9 cellular contexts compared by ENCODE assay signal in the genomic region with DNA sequence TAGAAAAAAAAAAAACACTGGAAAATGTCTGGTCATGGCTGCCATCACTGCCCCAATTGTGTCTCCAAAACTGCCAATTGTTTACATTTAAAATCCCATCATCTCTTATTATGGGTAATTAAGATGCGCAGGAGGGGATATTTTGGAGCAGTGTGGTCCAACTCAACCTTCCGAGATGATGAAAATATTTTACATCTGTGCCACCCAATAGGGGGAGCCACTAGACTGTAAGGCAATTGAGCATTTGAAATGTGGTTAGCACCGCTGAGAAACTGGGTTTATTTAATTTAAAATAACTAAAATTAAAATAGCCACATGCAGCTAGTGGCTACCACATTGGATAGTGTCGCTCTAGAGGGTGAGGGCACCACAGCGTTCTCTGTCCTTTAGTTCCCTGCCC. TPM values are rescaled to one million over a fixed set of nuclear protein-coding genes. Genes with fewer than 3 reads are reported as not detected.
DNase-seq lines count a peak whose midpoint lies in the region; ATAC-seq and TF ChIP-seq lines count a peak whose summit lies in the region.
"Had no signal": no experiment of that assay in that cellular context is flagged by ENCODE, and none has a peak within 500 bp of the region (broad histone marks: within the 10 kb centered on the region; RNA-seq: fewer than 3 reads in every experiment).

No MANE protein-coding gene starts in this region.

- no peak overlapping the region for H3K4me3 ChIP-seq in left ventricle myocardium inferior
- peak overlapping the region; percentile 91 for H3K4me3 ChIP-seq in NB4 (ENCODE audit: low read depth, low read length)
- no peak overlapping the region for H3K4me3 ChIP-seq in testis

- WGBS in testis, 2 donors, result 67 to 76% methylated on average over 5 of the region's 5 CpGs

- TF ChIP-seq POLR2A in NB4 (IDR thresholded peaks at IDR 0.05; ENCODE audit: extremely low read depth, insufficient read length) (no peak), testis (IDR thresholded peaks at IDR 0.05) (no peak)

- H3K27ac ChIP-seq in left ventricle myocardium inferior (replicated peaks), result no peak overlapping the region
- H3K27ac ChIP-seq in testis, result no peak overlapping the region

- H3K4me3 Mint-ChIP-seq in endothelial cell (ENCODE audit: unreplicated experiment), result no peak overlapping the region
- H3K4me3 Mint-ChIP-seq in activated CD4-positive, alpha-beta memory T cell treated with anti-CD3 and anti-CD28 coated beads, Interleukin-2, amount 10 ng/mL, durations not matched to agents 7 days and 5 days, result no peak overlapping the region

- POLR2A ChIA-PET in activated CD4-positive, alpha-beta memory T cell treated with anti-CD3 and anti-CD28 coated beads, Interleukin-2, amount 10 ng/mL, durations not matched to agents 7 days and 5 days (lab: Charles Lee), result no interaction called here

- H3K27me3 ChIP-seq in left ventricle myocardium inferior (ENCODE audit: low read depth) (peaks cover 74% of the 10 kb centered on the region), testis (no peaks in the 10 kb centered on the region)

- TF ChIP-seq CTCF in left ventricle myocardium inferior (IDR thresholded peaks at IDR 0.05; ENCODE audit: borderline replicate concordance) (peak; percentile 40), NB4 (IDR thresholded peaks at IDR 0.05; ENCODE audit: low read depth, low read length) (peak; percentile 29), endothelial cell (IDR thresholded peaks at IDR 0.05; ENCODE audit: unreplicated experiment) (peak; percentile 33), testis (IDR thresholded peaks at IDR 0.05) (peak in 2 of 3 experiments; percentile 12 to 19)

- H3K9me3 ChIP-seq in left ventricle myocardium inferior (replicated peaks) (no peaks in the 10 kb centered on the region), testis (no peaks in the 10 kb centered on the region)

- CTCF ChIA-PET in activated CD4-positive, alpha-beta memory T cell treated with anti-CD3 and anti-CD28 coated beads, Interleukin-2, amount 10 ng/mL, durations not matched to agents 7 days and 5 days (lab: Charles Lee), result interaction anchor here (0.9 to 1.0 kb wide), 2 partner anchors 40 to 159 kb away, joined by 4 to 5 read pairs; no protein-coding TSS in a partner anchor

- H3K4me1 Mint-ChIP-seq in endothelial cell (ENCODE audit: unreplicated experiment), result no peaks in the 10 kb centered on the region
- peaks cover 16% of the 10 kb centered on the region for H3K4me1 Mint-ChIP-seq in activated CD4-positive, alpha-beta memory T cell treated with anti-CD3 and anti-CD28 coated beads, Interleukin-2, amount 10 ng/mL, durations not matched to agents 7 days and 5 days

- ATAC-seq in Right ventricle myocardium inferior, result no peak

- no peak overlapping the region for H3K27ac Mint-ChIP-seq in endothelial cell (ENCODE audit: unreplicated experiment)
- no peak overlapping the region for H3K27ac Mint-ChIP-seq in activated CD4-positive, alpha-beta memory T cell treated with anti-CD3 and anti-CD28 coated beads, Interleukin-2, amount 10 ng/mL, durations not matched to agents 7 days and 5 days

- peaks cover 17% of the 10 kb centered on the region for H3K27me3 Mint-ChIP-seq in endothelial cell (ENCODE audit: unreplicated experiment)
- H3K27me3 Mint-ChIP-seq in activated CD4-positive, alpha-beta memory T cell treated with anti-CD3 and anti-CD28 coated beads, Interleukin-2, amount 10 ng/mL, durations not matched to agents 7 days and 5 days, result peaks cover 18% of the 10 kb centered on the region

- H3K9me3 Mint-ChIP-seq in endothelial cell (ENCODE audit: unreplicated experiment), result no peaks in the 10 kb centered on the region
- H3K9me3 Mint-ChIP-seq in activated CD4-positive, alpha-beta memory T cell treated with anti-CD3 and anti-CD28 coated beads, Interleukin-2, amount 10 ng/mL, durations not matched to agents 7 days and 5 days, result no peaks in the 10 kb centered on the region

- H3K36me3 ChIP-seq in left ventricle myocardium inferior (no peaks in the 10 kb centered on the region), testis (ENCODE audit: low read depth, missing control alignments) (no peaks in the 10 kb centered on the region)

- DNase-seq in left ventricle myocardium inferior (no peak), Right ventricle myocardium inferior (ENCODE audit: missing footprints) (no peak), NB4 (ENCODE audit: low read depth) (no peak), endothelial cell (ENCODE audit: low spot score) (no peak), testis (no peak), kidney tubule cell (ENCODE audit: low spot score) (no peak)
- no peak for DNase-seq in activated CD4-positive, alpha-beta memory T cell treated with anti-CD3 and anti-CD28 coated beads, Interleukin-2, amount 10 ng/mL, durations not matched to agents 7 days and 5 days
- no peak for DNase-seq in stimulated activated CD4-positive, alpha-beta T cell treated with anti-CD3 and anti-CD28 coated beads, Interleukin-4, amount 100 ng/mL, for 4 hours

- intact Hi-C loops in left ventricle myocardium inferior (cut with micrococcal nuclease) (no loop called here), Right ventricle myocardium inferior (cut with DNase I) (no loop called here), testis (cut with DNase I; ENCODE audit: low total_unique reads) (no loop called here)

- H3K36me3 Mint-ChIP-seq in endothelial cell (ENCODE audit: low read depth, unreplicated experiment), result no peaks in the 10 kb centered on the region
- no peaks in the 10 kb centered on the region for H3K36me3 Mint-ChIP-seq in activated CD4-positive, alpha-beta memory T cell treated with anti-CD3 and anti-CD28 coated beads, Interleukin-2, amount 10 ng/mL, durations not matched to agents 7 days and 5 days (ENCODE audit: low read depth)

- H3K4me1 ChIP-seq in left ventricle myocardium inferior (peaks cover 11% of the 10 kb centered on the region), testis (peaks cover 9% of the 10 kb centered on the region)

RNA-seq across cellular contexts. Expression of a gene that starts 3.6 kb away (rescaled TPM):
- 0.05 TPM for total RNA-seq in left ventricle myocardium inferior
- total RNA-seq in Right ventricle myocardium inferior, result 0.08 TPM
- not detected for total RNA-seq in endothelial cell (ENCODE audit: unreplicated experiment)
- total RNA-seq in testis, result 1 to 10 TPM in 1 of 2 donors, under 1 TPM in 1; 0.87 to 1.1 TPM
- polyA plus RNA-seq in testis (ENCODE audit: insufficient read depth, low read depth, low replicate concordance), result 0.87 TPM
- under 1 TPM; 0.08 to 0.38 TPM for total RNA-seq in activated CD4-positive, alpha-beta memory T cell treated with anti-CD3 and anti-CD28 coated beads, Interleukin-2, amount 10 ng/mL, durations not matched to agents 7 days and 5 days
- total RNA-seq: HT1080 had no signal

RNA-seq across cellular contexts. Expression of a gene that starts 38.7 kb away (rescaled TPM):
- total RNA-seq in left ventricle myocardium inferior (not detected), Right ventricle myocardium inferior (not detected), endothelial cell (ENCODE audit: unreplicated experiment) (0.31 TPM), testis (1 to 10 TPM; 1.8 to 2.0 TPM)
- polyA plus RNA-seq in testis (ENCODE audit: insufficient read depth, low read depth, low replicate concordance), result 2.7 TPM
- total RNA-seq in activated CD4-positive, alpha-beta memory T cell treated with anti-CD3 and anti-CD28 coated beads, Interleukin-2, amount 10 ng/mL, durations not matched to agents 7 days and 5 days, result not detected

RNA-seq across cellular contexts. Expression of a gene that starts 51.5 kb away (rescaled TPM):
- total RNA-seq in left ventricle myocardium inferior (12.8 TPM), Right ventricle myocardium inferior (12.1 TPM), endothelial cell (ENCODE audit: unreplicated experiment) (1.3 TPM), testis (10 to 100 TPM in 1 of 2 donors, 1 to 10 TPM in 1; 7.2 to 13.0 TPM)
- 8.2 TPM for polyA plus RNA-seq in testis (ENCODE audit: insufficient read depth, low read depth, low replicate concordance)
- total RNA-seq in activated CD4-positive, alpha-beta memory T cell treated with anti-CD3 and anti-CD28 coated beads, Interleukin-2, amount 10 ng/mL, durations not matched to agents 7 days and 5 days, result 10 to 100 TPM; 60.9 to 69.4 TPM

RNA-seq across cellular contexts. Expression of a gene that starts 58.1 kb away (rescaled TPM):
- total RNA-seq in left ventricle myocardium inferior, result 10.8 TPM
- 7.7 TPM for total RNA-seq in Right ventricle myocardium inferior
- total RNA-seq in endothelial cell (ENCODE audit: unreplicated experiment), result 27.8 TPM
- 10 to 100 TPM; 32.0 to 34.3 TPM for total RNA-seq in testis
- polyA plus RNA-seq in testis (ENCODE audit: insufficient read depth, low read depth, low replicate concordance), result 32.3 TPM
- 10 to 100 TPM; 18.7 to 19.8 TPM for total RNA-seq in activated CD4-positive, alpha-beta memory T cell treated with anti-CD3 and anti-CD28 coated beads, Interleukin-2, amount 10 ng/mL, durations not matched to agents 7 days and 5 days
